Comparison of ENCODE assay signal across 36 cellular contexts in the genomic region with DNA sequence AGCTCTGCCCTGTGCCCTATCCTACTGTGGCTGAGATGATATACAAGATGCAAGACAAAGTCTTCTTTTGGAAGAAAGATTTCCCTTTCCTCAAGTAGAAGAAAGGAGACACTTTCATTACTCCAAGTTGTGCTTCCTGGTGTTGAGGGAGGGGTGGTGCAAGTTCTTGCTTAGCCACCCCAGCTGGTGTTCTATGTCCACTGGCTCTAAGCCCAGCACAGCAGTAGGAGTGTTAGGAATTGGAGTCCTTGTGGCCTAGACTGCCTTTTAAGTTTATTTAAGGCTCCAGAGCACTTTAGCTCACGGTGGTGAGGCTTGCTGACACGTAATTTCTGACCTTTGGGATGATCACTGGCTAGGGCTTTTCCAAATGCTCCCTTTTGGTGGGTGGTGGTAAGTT.
"Had no signal": no experiment of that assay in that cellular context is flagged by ENCODE, and none has a peak within 500 bp of the region (broad histone marks: within the 10 kb centered on the region; RNA-seq: fewer than 3 reads in every experiment).

No MANE protein-coding gene starts in this region.

- H3K27ac ChIP-seq: ascending aorta, breast epithelium, cardiac muscle cell, colonic mucosa, heart left ventricle, WERI-Rb-1 had no signal

- DNase-seq: activated B cell treated with CpG ODN at 0.5 μM for 24 hours; activated CD4-positive, alpha-beta memory T cell treated with anti-CD3 and anti-CD28 coated beads for 36 hours; activated CD4-positive, alpha-beta T cell treated with anti-CD3 and anti-CD28 coated beads for 48 hours; activated CD8-positive, alpha-beta memory T cell treated with anti-CD3 and anti-CD28 coated beads, Interleukin-2, amount 10 ng/mL, durations not matched to agents 7 days and 5 days; activated CD8-positive, alpha-beta memory T cell treated with anti-CD3 and anti-CD28 coated beads, Interleukin-2, amount 50 U/mL, for 4 hours; activated CD8-positive, alpha-beta T cell treated with anti-CD3 and anti-CD28 coated beads, Interleukin-2, amount 10 ng/mL, durations not matched to agents 7 days and 5 days; activated effector memory CD4-positive, alpha-beta T cell treated with anti-CD3 and anti-CD28 coated beads, Interleukin-2, amount 50 U/mL, for 16 hours; activated naive CD4-positive, alpha-beta T cell; activated naive CD4-positive, alpha-beta T cell treated with anti-CD3 and anti-CD28 coated beads, Interleukin-2, amount 10 ng/mL, durations not matched to agents 7 days and 5 days; activated naive CD8-positive, alpha-beta T cell treated with anti-CD3 and anti-CD28 coated beads, Interleukin-2, amount 10 ng/mL, durations not matched to agents 7 days and 5 days; activated T-cell treated with anti-CD3 and anti-CD28 coated beads, Interleukin-2, amount 50 U/mL, for 1 hour; activated T-cell treated with anti-CD3 and anti-CD28 coated beads, Interleukin-2, amount 50 U/mL, for 48 hours; central memory CD4-positive, alpha-beta T cell; cerebellar nuclear complex; colonic mucosa; effector memory CD4-positive, alpha-beta T cell; endodermal cell; foreskin fibroblast; glutamatergic neuron; heart left ventricle; T-helper 1 cell; T-helper 17 cell; T1000; WERI-Rb-1 had no signal

- H3K9me3 ChIP-seq: ascending aorta, breast epithelium, colonic mucosa had no signal

- H3K4me1 Mint-ChIP-seq: activated B cell treated with CpG ODN at 0.5 μM for 24 hours; activated CD8-positive, alpha-beta memory T cell treated with anti-CD3 and anti-CD28 coated beads, Interleukin-2, amount 10 ng/mL, durations not matched to agents 7 days and 5 days; activated naive CD4-positive, alpha-beta T cell treated with anti-CD3 and anti-CD28 coated beads, Interleukin-2, amount 10 ng/mL, durations not matched to agents 7 days and 5 days; activated naive CD8-positive, alpha-beta T cell treated with anti-CD3 and anti-CD28 coated beads, Interleukin-2, amount 10 ng/mL, durations not matched to agents 7 days and 5 days; brain; endodermal cell; T-helper 17 cell had no signal

- H3K4me1 ChIP-seq: ascending aorta, breast epithelium, colonic mucosa, heart left ventricle had no signal

- H3K9me3 Mint-ChIP-seq: endodermal cell had no signal

- H3K27me3 Mint-ChIP-seq: activated B cell treated with CpG ODN at 0.5 μM for 24 hours; activated CD4-positive, alpha-beta memory T cell treated with anti-CD3 and anti-CD28 coated beads for 36 hours; activated CD8-positive, alpha-beta memory T cell treated with anti-CD3 and anti-CD28 coated beads, Interleukin-2, amount 10 ng/mL, durations not matched to agents 7 days and 5 days; activated naive CD4-positive, alpha-beta T cell treated with anti-CD3 and anti-CD28 coated beads, Interleukin-2, amount 10 ng/mL, durations not matched to agents 7 days and 5 days; activated naive CD8-positive, alpha-beta T cell treated with anti-CD3 and anti-CD28 coated beads, Interleukin-2, amount 10 ng/mL, durations not matched to agents 7 days and 5 days; dendritic cell treated with granulocyte-macrophage colony-stimulating factor and Interleukin-4, amounts not matched to agents 40 ng/mL and 50 ng/mL, for 4 days; T-helper 17 cell had no signal

- H3K36me3 ChIP-seq: ascending aorta, breast epithelium, cardiac muscle cell, colonic mucosa, heart left ventricle, WERI-Rb-1 had no signal

- H3K27ac Mint-ChIP-seq: activated B cell treated with CpG ODN at 0.5 μM for 24 hours; activated CD4-positive, alpha-beta memory T cell treated with anti-CD3 and anti-CD28 coated beads for 36 hours; activated CD8-positive, alpha-beta memory T cell treated with anti-CD3 and anti-CD28 coated beads, Interleukin-2, amount 10 ng/mL, durations not matched to agents 7 days and 5 days; activated CD8-positive, alpha-beta T cell treated with anti-CD3 and anti-CD28 coated beads, Interleukin-2, amount 10 ng/mL, durations not matched to agents 7 days and 5 days; activated naive CD4-positive, alpha-beta T cell treated with anti-CD3 and anti-CD28 coated beads, Interleukin-2, amount 10 ng/mL, durations not matched to agents 7 days and 5 days; activated naive CD4-positive, alpha-beta T cell treated with anti-CD3 and anti-CD28 coated beads, Interleukin-2, amount 50 U/mL, for 72 hours; activated naive CD8-positive, alpha-beta T cell treated with anti-CD3 and anti-CD28 coated beads, Interleukin-2, amount 10 ng/mL, durations not matched to agents 7 days and 5 days; activated T-helper 1 cell treated with anti-CD3 and anti-CD28 coated beads, Interleukin-12 subunit alpha, Interleukin-12 subunit beta, Interleukin-2, Interleukin-4 antibody, amounts not matched to agents 30 ng/mL and 10 ng/mL and 1 ng/mL, durations not matched to agents 14 hours and 24 hours and 36 hours; activated T-helper 2 cell treated with anti-CD3 and anti-CD28 coated beads, Interferon-gamma antibody, Interleukin-2, Interleukin-4, amounts not matched to agents 10 μg/mL and 5 μg/mL and 100 μg/mL, durations not matched to agents 14 hours and 24 hours and 36 hours; brain; dendritic cell treated with granulocyte-macrophage colony-stimulating factor and Interleukin-4, amounts not matched to agents 40 ng/mL and 50 ng/mL, for 4 days; endodermal cell; T-helper 17 cell; T-helper 2 cell treated with Interferon-gamma antibody and Interleukin-4, amounts not matched to agents 5 μg/mL and 100 μg/mL, for 36 hours had no signal

- H3K4me3 Mint-ChIP-seq: activated B cell treated with CpG ODN at 0.5 μM for 24 hours; activated CD4-positive, alpha-beta memory T cell treated with anti-CD3 and anti-CD28 coated beads for 36 hours; activated CD8-positive, alpha-beta memory T cell treated with anti-CD3 and anti-CD28 coated beads, Interleukin-2, amount 10 ng/mL, durations not matched to agents 7 days and 5 days; activated CD8-positive, alpha-beta T cell treated with anti-CD3 and anti-CD28 coated beads, Interleukin-2, amount 10 ng/mL, durations not matched to agents 7 days and 5 days; activated naive CD4-positive, alpha-beta T cell treated with anti-CD3 and anti-CD28 coated beads, Interleukin-2, amount 10 ng/mL, durations not matched to agents 7 days and 5 days; activated naive CD8-positive, alpha-beta T cell treated with anti-CD3 and anti-CD28 coated beads, Interleukin-2, amount 10 ng/mL, durations not matched to agents 7 days and 5 days; activated T-helper 1 cell treated with anti-CD3 and anti-CD28 coated beads, Interleukin-12 subunit alpha, Interleukin-12 subunit beta, Interleukin-2, Interleukin-4 antibody, amounts not matched to agents 30 ng/mL and 10 ng/mL and 1 ng/mL, durations not matched to agents 14 hours and 24 hours and 36 hours; brain; dendritic cell treated with granulocyte-macrophage colony-stimulating factor and Interleukin-4, amounts not matched to agents 40 ng/mL and 50 ng/mL, for 4 days; endodermal cell; T-helper 17 cell; T-helper 2 cell treated with Interferon-gamma antibody and Interleukin-4, amounts not matched to agents 5 μg/mL and 100 μg/mL, for 36 hours had no signal

- H3K27me3 ChIP-seq: ascending aorta, breast epithelium, cardiac muscle cell, colonic mucosa, dorsolateral prefrontal cortex, heart left ventricle had no signal

- H3K36me3 Mint-ChIP-seq: activated CD4-positive, alpha-beta memory T cell treated with anti-CD3 and anti-CD28 coated beads for 36 hours; activated CD8-positive, alpha-beta memory T cell treated with anti-CD3 and anti-CD28 coated beads, Interleukin-2, amount 10 ng/mL, durations not matched to agents 7 days and 5 days; activated naive CD4-positive, alpha-beta T cell treated with anti-CD3 and anti-CD28 coated beads, Interleukin-2, amount 10 ng/mL, durations not matched to agents 7 days and 5 days; activated naive CD4-positive, alpha-beta T cell treated with anti-CD3 and anti-CD28 coated beads, Interleukin-2, amount 50 U/mL, for 72 hours; activated naive CD8-positive, alpha-beta T cell treated with anti-CD3 and anti-CD28 coated beads, Interleukin-2, amount 10 ng/mL, durations not matched to agents 7 days and 5 days; brain had no signal

- H3K4me3 ChIP-seq: ascending aorta, breast epithelium, cardiac muscle cell, colonic mucosa, dorsolateral prefrontal cortex, heart left ventricle had no signal

- ATAC-seq: activated CD4-positive, CD25-positive, alpha-beta regulatory T cell treated with anti-CD3 and anti-CD28 coated beads, Interleukin-2, amount 50 U/mL, for 24 hours; activated CD8-positive, alpha-beta memory T cell treated with anti-CD3 and anti-CD28 coated beads, Interleukin-2, amount 10 ng/mL, durations not matched to agents 7 days and 5 days; activated CD8-positive, alpha-beta T cell treated with anti-CD3 and anti-CD28 coated beads, Interleukin-2, amount 10 ng/mL, durations not matched to agents 7 days and 5 days; activated naive CD4-positive, alpha-beta T cell treated with anti-CD3 and anti-CD28 coated beads, Interleukin-2, amount 50 U/mL, for 72 hours; esophagus mucosa; heart left ventricle; T-helper 17 cell had no signal
